26 cellular contexts compared by ENCODE assay signal in genomic region chr21:45045481-45045880, GRCh38.
"Had no signal": no experiment of that assay in that cellular context is flagged by ENCODE, and none has a peak within 500 bp of the region (broad histone marks: within the 10 kb centered on the region; RNA-seq: fewer than 3 reads in every experiment).

No MANE protein-coding gene starts in this region.

- H3K36me3 ChIP-seq: colonic mucosa, esophagus muscularis mucosa, neutrophil, ovary, prostate gland, right atrium auricular region, tibial nerve had no signal

- H3K4me3 ChIP-seq: colonic mucosa, dorsolateral prefrontal cortex, esophagus muscularis mucosa, ovary, prostate gland, right atrium auricular region, skin epidermis, tibial nerve had no signal

- H3K9me3 ChIP-seq: colonic mucosa, neutrophil, ovary, prostate gland had no signal

- H3K4me1 ChIP-seq: colonic mucosa, prostate gland had no signal

- ATAC-seq: activated CD8-positive, alpha-beta memory T cell treated with anti-CD3 and anti-CD28 coated beads, Interleukin-2, amount 10 ng/mL, durations not matched to agents 7 days and 5 days; activated CD8-positive, alpha-beta T cell treated with anti-CD3 and anti-CD28 coated beads for 36 hours; effector memory CD8-positive, alpha-beta T cell; left ventricle myocardium superior; natural killer cell treated with Interleukin-12 subunit alpha and Interleukin-12 subunit beta and Interleukin-15 and Interleukin-18, amount 100 ng/mL, for 72 hours; stimulated activated effector memory CD8-positive, alpha-beta T cell treated with anti-CD3 and anti-CD28 coated beads, Interleukin-12 subunit alpha, Interleukin-12 subunit beta, amount 100 ng/mL, for 72 hours; stimulated activated naive CD8-positive, alpha-beta T cell treated with anti-CD3 and anti-CD28 coated beads, Interleukin-15, amount 100 ng/mL, for 72 hours had no signal

- H3K27me3 ChIP-seq: colonic mucosa, esophagus muscularis mucosa, ovary, right atrium auricular region, tibial nerve had no signal

- DNase-seq: activated CD4-positive, alpha-beta T cell treated with anti-CD3 and anti-CD28 coated beads for 48 hours; activated CD8-positive, alpha-beta memory T cell treated with anti-CD3 and anti-CD28 coated beads, Interleukin-2, amount 10 ng/mL, durations not matched to agents 7 days and 5 days; activated CD8-positive, alpha-beta T cell treated with anti-CD3 and anti-CD28 coated beads for 36 hours; activated gamma-delta T cell treated with Interleukin-2 at 50 U/mL for 16 hours; activated T-cell treated with anti-CD3 and anti-CD28 coated beads for 4 hours; aorta; central memory CD4-positive, alpha-beta T cell; colonic mucosa; dorsolateral prefrontal cortex; effector memory CD8-positive, alpha-beta T cell; head of caudate nucleus; hypothalamus; left ventricle myocardium superior; mammary epithelial cell; ovary; stimulated activated CD4-positive, alpha-beta T cell treated with anti-CD3 and anti-CD28 coated beads, Interleukin-1b, Interleukin-23, amount 100 ng/mL, for 48 hours; stimulated activated naive CD8-positive, alpha-beta T cell treated with anti-CD3 and anti-CD28 coated beads, Interleukin-15, amount 100 ng/mL, for 72 hours; T-helper 2 cell had no signal

- H3K27ac ChIP-seq: colonic mucosa, dorsolateral prefrontal cortex, esophagus muscularis mucosa, neutrophil, ovary, prostate gland, right atrium auricular region, skin epidermis, tibial nerve had no signal
